In the genomic region with DNA sequence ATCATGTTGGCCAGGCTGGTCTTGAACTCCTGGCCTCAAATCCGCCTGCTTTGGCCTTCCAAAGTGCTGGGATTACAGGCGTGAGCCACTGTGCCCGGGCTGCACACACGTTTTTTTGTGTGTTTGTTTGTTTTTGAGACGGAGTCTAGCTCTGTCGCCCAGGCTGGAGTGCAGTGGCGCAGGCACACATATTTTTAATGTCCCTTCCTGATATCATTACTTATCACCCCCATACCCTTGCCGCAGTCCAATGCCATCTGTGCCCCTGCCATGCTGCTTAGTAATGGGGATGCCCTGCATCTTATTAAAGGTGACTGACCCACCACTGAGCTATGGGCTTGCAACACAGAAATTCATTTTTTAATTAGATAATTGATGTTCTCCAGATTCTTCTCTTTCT, we compare ENCODE assay signal across 8 cellular contexts.
"Had no signal": no experiment of that assay in that cellular context is flagged by ENCODE, and none has a peak within 500 bp of the region (broad histone marks: within the 10 kb centered on the region; RNA-seq: fewer than 3 reads in every experiment).

No MANE protein-coding gene starts in this region.

- FAIRE-seq: G401.6, GM12891, GM12892, GM18507, GM19239 had no signal

- ATAC-seq: GM12878 had no signal

- H3K4me3 ChIP-seq: GM12878 had no signal

- DNase-seq: GDM1, GF-D8 had no signal
